22 cellular contexts compared by ENCODE assay signal in genomic region chr4:8130346-8131066, GRCh38. TPM values are rescaled to one million over a fixed set of nuclear protein-coding genes. Genes with fewer than 3 reads are reported as not detected.
DNase-seq lines count a peak whose midpoint lies in the region; ATAC-seq, FAIRE-seq and TF ChIP-seq lines count a peak whose summit lies in the region.
"Had no signal": no experiment of that assay in that cellular context is flagged by ENCODE, and none has a peak within 500 bp of the region (broad histone marks: within the 10 kb centered on the region; RNA-seq: fewer than 3 reads in every experiment).

No MANE protein-coding gene starts in this region.

- 91 to 94% methylated on average over 12 to 18 of the region's 18 CpGs for WGBS in endodermal cell (ENCODE audit: insufficient coverage in 1 of 2, insufficient read length in 1 of 2), 2 experiments
- WGBS in psoas muscle, 3 donors = 66 to 83% (median 68%) methylated on average over 17 to 18 of the region's 18 CpGs
- WGBS in HepG2 (ENCODE audit: low lambda C conversion rate) = 31% methylated on average over 11 of the region's 18 CpGs
- 82% methylated on average over 18 of the region's 18 CpGs for WGBS in hepatocyte (ENCODE audit: low lambda C conversion rate, missing lambda C conversion rate)

- no peak for DNase-seq in GM23338 (ENCODE audit: low spot score)
- DNase-seq in endodermal cell = no peak
- peak in 1 of 2 donors; percentile 62 for DNase-seq in psoas muscle
- DNase-seq in posterior vena cava (ENCODE audit: low spot score) = no peak
- no peak for DNase-seq in HepG2 (ENCODE audit: low spot score)
- no peak for DNase-seq in activated CD4-positive, alpha-beta memory T cell treated with anti-CD3 and anti-CD28 coated beads for 36 hours
- DNase-seq in hepatocyte (ENCODE audit: low spot score) = no peak
- DNase-seq: CD4-positive, CD25-positive, alpha-beta regulatory T cell; Karpas-422; MV-4-11; NCI-H1105 treated with DMSO at 0.1 percent for 48 hours; NCI-H2171; NCI-H345; NCI-H524; NCI-H774; OCI-M1 had no signal

- no peaks in the 10 kb centered on the region for H3K9me3 Mint-ChIP-seq in GM23338
- no peaks in the 10 kb centered on the region for H3K9me3 Mint-ChIP-seq in endodermal cell
- H3K9me3 Mint-ChIP-seq in activated CD4-positive, alpha-beta memory T cell treated with anti-CD3 and anti-CD28 coated beads for 36 hours = no peaks in the 10 kb centered on the region
- H3K9me3 Mint-ChIP-seq: CD4-positive, CD25-positive, alpha-beta regulatory T cell had no signal

- H3K9ac ChIP-seq in BLaER1 (peak overlapping the region; percentile 66), endodermal cell (ENCODE audit: extremely low read depth, low read length, poor library complexity, severe bottlenecking) (no peak overlapping the region), HepG2 (ENCODE audit: insufficient read depth, low read depth, low read length) (no peak overlapping the region)

- BruUV-seq in HepG2 (replicated peaks; lab: Mats Ljungman, UMichigan) = no TSS peak

- peak overlapping the region; percentile 22; the same call in 1 of the 2 replicates for H3K4me3 ChIP-seq in BLaER1
- no peak overlapping the region for H3K4me3 ChIP-seq in GM23338
- H3K4me3 ChIP-seq in endodermal cell (ENCODE audit: low read length) = no peak overlapping the region
- H3K4me3 ChIP-seq in psoas muscle = no peak overlapping the region
- H3K4me3 ChIP-seq in HepG2 (replicated peaks in 1 of 3; ENCODE audit: insufficient read depth in 1 of 3, low read depth in 2 of 3, low read length in 3 of 3) = no peak overlapping the region
- H3K4me3 ChIP-seq in hepatocyte = no peak overlapping the region
- H3K4me3 ChIP-seq: SJSA1 had no signal

- H3K27me3 ChIP-seq in BLaER1 (no peaks in the 10 kb centered on the region; the same call in 1 of the 2 replicates), GM23338 (ENCODE audit: insufficient read depth) (no peaks in the 10 kb centered on the region), endodermal cell (ENCODE audit: control insufficient read depth, insufficient read depth, low read length, poor library complexity, severe bottlenecking) (no peaks in the 10 kb centered on the region), psoas muscle (ENCODE audit: insufficient read depth in 3 of 3, low read length in 2 of 3) (no peaks in the 10 kb centered on the region), HepG2 (ENCODE audit: control insufficient read depth in 1 of 2, insufficient read depth in 2 of 2, low read length in 2 of 2) (peaks cover 10 to 76% of the 10 kb centered on the region in 2 experiments; a peak in 4 of 5 replicates), hepatocyte (no peaks in the 10 kb centered on the region)

- H3K4me1 ChIP-seq in BLaER1 (peaks cover 100% of the 10 kb centered on the region), GM23338 (ENCODE audit: insufficient read depth) (no peaks in the 10 kb centered on the region), endodermal cell (ENCODE audit: control insufficient read depth, insufficient read depth, low read length) (no peaks in the 10 kb centered on the region), psoas muscle (peaks cover 20% of the 10 kb centered on the region), HepG2 (ENCODE audit: insufficient read depth, low read length) (no peaks in the 10 kb centered on the region), hepatocyte (ENCODE audit: insufficient read depth) (no peaks in the 10 kb centered on the region)
- H3K4me1 ChIP-seq: SJSA1 had no signal

- H3K4me1 Mint-ChIP-seq in GM23338 (peaks cover 37% of the 10 kb centered on the region), endodermal cell (peaks cover 21% of the 10 kb centered on the region)
- no peaks in the 10 kb centered on the region for H3K4me1 Mint-ChIP-seq in activated CD4-positive, alpha-beta memory T cell treated with anti-CD3 and anti-CD28 coated beads for 36 hours (ENCODE audit: low read depth)

- H4K20me1 ChIP-seq in BLaER1 (no peaks in the 10 kb centered on the region), GM23338 (replicated peaks; ENCODE audit: insufficient read depth) (no peaks in the 10 kb centered on the region), HepG2 (ENCODE audit: insufficient read depth, low read length) (no peaks in the 10 kb centered on the region), hepatocyte (ENCODE audit: insufficient read depth, poor library complexity, severe bottlenecking) (no peaks in the 10 kb centered on the region)

- no peak for ATAC-seq in GM23338
- no peak for ATAC-seq in psoas muscle
- ATAC-seq in HepG2 = no peak

- no peaks in the 10 kb centered on the region for H3F3A ChIP-seq in GM23338 (replicated peaks; ENCODE audit: low read depth)

- H3K9me2 ChIP-seq in GM23338 (ENCODE audit: insufficient read depth) = no peaks in the 10 kb centered on the region
- H3K9me2 ChIP-seq in hepatocyte (replicated peaks; ENCODE audit: insufficient read depth) = no peaks in the 10 kb centered on the region

- H3K27me3 Mint-ChIP-seq in GM23338 (ENCODE audit: insufficient read depth, low read depth, poor library complexity) = peaks cover 7% of the 10 kb centered on the region
- no peaks in the 10 kb centered on the region for H3K27me3 Mint-ChIP-seq in endodermal cell (ENCODE audit: insufficient read depth)
- peaks cover 2% of the 10 kb centered on the region for H3K27me3 Mint-ChIP-seq in activated CD4-positive, alpha-beta memory T cell treated with anti-CD3 and anti-CD28 coated beads for 36 hours
- H3K27me3 Mint-ChIP-seq: CD4-positive, CD25-positive, alpha-beta regulatory T cell had no signal

- no peaks in the 10 kb centered on the region for H3K36me3 Mint-ChIP-seq in GM23338 (ENCODE audit: low read depth)
- H3K36me3 Mint-ChIP-seq in endodermal cell (ENCODE audit: low read depth) = no peaks in the 10 kb centered on the region
- no peaks in the 10 kb centered on the region for H3K36me3 Mint-ChIP-seq in activated CD4-positive, alpha-beta memory T cell treated with anti-CD3 and anti-CD28 coated beads for 36 hours

- POLR2A ChIA-PET in HepG2 (lab: Yijun Ruan, JAX) = no interaction called here
- POLR2A ChIA-PET in activated CD4-positive, alpha-beta memory T cell treated with anti-CD3 and anti-CD28 coated beads for 36 hours (lab: Charles Lee) = no interaction called here

- H3K4me3 Mint-ChIP-seq in GM23338 (no peak overlapping the region), endodermal cell (no peak overlapping the region)
- H3K4me3 Mint-ChIP-seq in activated CD4-positive, alpha-beta memory T cell treated with anti-CD3 and anti-CD28 coated beads for 36 hours = no peak overlapping the region
- H3K4me3 Mint-ChIP-seq: CD4-positive, CD25-positive, alpha-beta regulatory T cell had no signal

- intact Hi-C loops in psoas muscle (cut with DNase I) (no loop called here), posterior vena cava (cut with DNase I) (no loop called here), HepG2 (cut with micrococcal nuclease; ENCODE audit: unreplicated experiment) (no loop called here)
- intact Hi-C loops in activated CD4-positive, alpha-beta memory T cell treated with anti-CD3 and anti-CD28 coated beads for 36 hours (cut with micrococcal nuclease) = no loop called here

- H3K27ac ChIP-seq in BLaER1 = peak overlapping the region; percentile 83
- H3K27ac ChIP-seq in GM23338 (ENCODE audit: low read depth) = no peak overlapping the region
- no peak overlapping the region for H3K27ac ChIP-seq in endodermal cell (ENCODE audit: low read depth, low read length)
- peak overlapping the region; percentile 48 for H3K27ac ChIP-seq in psoas muscle
- no peak overlapping the region for H3K27ac ChIP-seq in HepG2 (ENCODE audit: extremely low read length, insufficient read depth, low read length)
- no peak overlapping the region for H3K27ac ChIP-seq in hepatocyte
- H3K27ac ChIP-seq: SJSA1 had no signal

- TF ChIP-seq CTCF in GM23338 (conservative IDR thresholded peaks at IDR 0.05; ENCODE audit: low read depth in 2 of 2) = no peak
- TF ChIP-seq CTCF in endodermal cell (conservative IDR thresholded peaks at IDR 0.05) = no peak
- TF ChIP-seq CTCF in psoas muscle (IDR thresholded peaks at IDR 0.05) = no peak
- TF ChIP-seq CTCF in HepG2 (CRISPR knock-in tag; IDR thresholded peaks at IDR 0.05) = no peak
- no peak for TF ChIP-seq CTCF in hepatocyte (IDR thresholded peaks at IDR 0.05; ENCODE audit: poor library complexity)

- TF ChIP-seq POLR2A in HepG2 (IDR thresholded peaks at IDR 0.05; ENCODE audit: insufficient read depth in 1 of 2, low read depth in 2 of 2, low read length in 2 of 2) = no peak

- H3K4me2 ChIP-seq in BLaER1 = peak overlapping the region; percentile 88
- no peak overlapping the region for H3K4me2 ChIP-seq in GM23338
- no peak overlapping the region for H3K4me2 ChIP-seq in HepG2 (ENCODE audit: low read depth, low read length)
- no peak overlapping the region for H3K4me2 ChIP-seq in hepatocyte

- no peak for TF ChIP-seq RAD21 in HepG2 (CRISPR knock-in tag; IDR thresholded peaks at IDR 0.05)

- no peak overlapping the region for H2AFZ ChIP-seq in GM23338
- no peak overlapping the region for H2AFZ ChIP-seq in HepG2 (ENCODE audit: low read length)
- no peak overlapping the region for H2AFZ ChIP-seq in hepatocyte

- H3K36me3 ChIP-seq in BLaER1 (no peaks in the 10 kb centered on the region), GM23338 (ENCODE audit: insufficient read depth) (no peaks in the 10 kb centered on the region), endodermal cell (ENCODE audit: control insufficient read depth, insufficient read depth, low read length) (no peaks in the 10 kb centered on the region), psoas muscle (ENCODE audit: insufficient read depth in 1 of 2, low read depth in 1 of 2) (peaks cover 0 to 3% of the 10 kb centered on the region in 2 donors), HepG2 (replicated peaks in 1 of 2; ENCODE audit: control insufficient read depth in 1 of 2, insufficient read depth in 2 of 2, low read length in 2 of 2) (no peaks in the 10 kb centered on the region), hepatocyte (replicated peaks; ENCODE audit: insufficient read depth, low read depth) (no peaks in the 10 kb centered on the region)
- H3K36me3 ChIP-seq: SJSA1 had no signal

- CTCF ChIA-PET in HepG2 (lab: Yijun Ruan, JAX; ENCODE audit: low intra/inter-chr PET ratio, low total read pairs) = no interaction called here
- CTCF ChIA-PET in activated CD4-positive, alpha-beta memory T cell treated with anti-CD3 and anti-CD28 coated beads for 36 hours (lab: Charles Lee) = no interaction called here

- no peak for TF ChIP-seq EP300 in HepG2 (IDR thresholded peaks at IDR 0.05; ENCODE audit: low read depth in 2 of 2, low read length in 2 of 2)
- no peak for TF ChIP-seq EP300 in HepG2 (CRISPR knock-in tag; IDR thresholded peaks at IDR 0.05; ENCODE audit: borderline replicate concordance)

- in situ Hi-C loops in HepG2 (cut with HindIII; ENCODE audit: extremely low pct_ligation_motif_present, low pct_unique_long_range_greater_than_20kb) = no loop called here

- no peak for FAIRE-seq in HepG2 (lab: Jason Lieb, UNC)
- FAIRE-seq: A204.1, H1, RCC 7860 had no signal

- H3K79me2 ChIP-seq in GM23338 (replicated peaks; ENCODE audit: insufficient read depth) = no peaks in the 10 kb centered on the region
- H3K79me2 ChIP-seq in HepG2 (ENCODE audit: insufficient read depth, low read length) = no peaks in the 10 kb centered on the region
- H3K79me2 ChIP-seq in hepatocyte = no peaks in the 10 kb centered on the region

- H3K9me3 ChIP-seq in BLaER1 (no peaks in the 10 kb centered on the region; the same call in 1 of the 2 replicates), endodermal cell (ENCODE audit: control insufficient read depth, low read length) (no peaks in the 10 kb centered on the region), psoas muscle (no peaks in the 10 kb centered on the region), HepG2 (ENCODE audit: low read length) (no peaks in the 10 kb centered on the region), hepatocyte (ENCODE audit: low read depth) (no peaks in the 10 kb centered on the region)
- H3K9me3 ChIP-seq: SJSA1 had no signal

- H3K27ac Mint-ChIP-seq in GM23338 (peak overlapping the region; percentile 28; the same call in 1 of the 2 replicates), endodermal cell (peak overlapping the region; percentile 79)
- no peak overlapping the region for H3K27ac Mint-ChIP-seq in activated CD4-positive, alpha-beta memory T cell treated with anti-CD3 and anti-CD28 coated beads for 36 hours
- H3K27ac Mint-ChIP-seq: CD4-positive, CD25-positive, alpha-beta regulatory T cell had no signal

RNA-seq across cellular contexts. Expression of gene ABLIM2, which starts 28.1 kb away (rescaled TPM):
- 1.0 and 4.3 TPM in 2 replicates for total RNA-seq in GM23338 (2014; rRNA removed; shearing (Covaris generic))
- 0.78 and 1.5 TPM in 2 replicates for polyA plus RNA-seq in GM23338 (2016; fragmentation: Nextera tagmentation; extraction: Ambion mirVana)
- total RNA-seq in endodermal cell = 1 to 10 TPM in 1 of 2 donors, under 1 TPM in 1; 0.35 to 1.6 TPM
- 1.4 TPM for polyA plus RNA-seq in endodermal cell (2013, experiment 1 of 2)
- 2.5 TPM for polyA plus RNA-seq in endodermal cell (2013, experiment 2 of 2)
- 100 to 1,000 TPM; 127 to 956 (median 461) TPM for total RNA-seq in psoas muscle
- 100 to 1,000 TPM in 2 of 3 donors, 10 to 100 TPM in 1; 82.2 to 295 (median 123) TPM for polyA plus RNA-seq in psoas muscle
- 10 to 100 TPM; 11.7 to 23.8 TPM for total RNA-seq in posterior vena cava
- total RNA-seq in HepG2 (2016; rRNA removed; fragmentation: Illumina TruSeq; extraction: Trizol) = 0.18 and 0.20 TPM in 2 replicates
- total RNA-seq in HepG2 (2016; cell fraction: cytosol; rRNA removed; fragmentation: Illumina TruSeq; extraction: Trizol; ENCODE audit: low read depth) = not detected in 2 replicates
- not detected in 2 replicates for total RNA-seq in HepG2 (2016; cell fraction: insoluble cytoplasmic fraction; rRNA removed; fragmentation: Illumina TruSeq; extraction: Trizol)
- not detected in 2 replicates for total RNA-seq in HepG2 (2016; cell fraction: membrane; rRNA removed; fragmentation: Illumina TruSeq; extraction: Trizol)
- not detected in 2 replicates for total RNA-seq in HepG2 (2016; cell fraction: nucleus; rRNA removed; fragmentation: Illumina TruSeq; extraction: Trizol)
- 0.37 and 0.42 TPM in 2 replicates for polyA plus RNA-seq in HepG2 (2011; rRNA removed)
- polyA plus RNA-seq in HepG2 (2011; cell fraction: cytosol; rRNA removed) = 0.35 and 0.46 TPM in 2 replicates
- polyA plus RNA-seq in HepG2 (2011; cell fraction: nucleus; rRNA removed) = 0.33 and 0.34 TPM in 2 replicates
- polyA plus RNA-seq in HepG2 (2012) = 0.15 and 0.24 TPM in 2 replicates
- polyA plus RNA-seq in HepG2 (2016; cell fraction: cytosol; fragmentation: Illumina TruSeq; extraction: Trizol; ENCODE audit: low read depth) = not detected in 2 replicates
- not detected in 2 replicates for polyA plus RNA-seq in HepG2 (2016; cell fraction: insoluble cytoplasmic fraction; fragmentation: Illumina TruSeq; extraction: Trizol; ENCODE audit: low read depth)
- 0.11 TPM in 1 of 2 replicates, not detected in the other for polyA plus RNA-seq in HepG2 (2016; cell fraction: membrane; fragmentation: Illumina TruSeq; extraction: Trizol; ENCODE audit: low read depth)
- polyA plus RNA-seq in HepG2 (2016; cell fraction: nucleus; fragmentation: Illumina TruSeq; extraction: Trizol; ENCODE audit: insufficient read depth, low read depth) = not detected in 2 replicates
- polyA minus RNA-seq in HepG2 (2011; rRNA and poly(A)+ RNA removed; ENCODE audit: low replicate concordance) = 2.2 and 7.6 TPM in 2 replicates
- 0.49 TPM in 1 of 2 replicates, not detected in the other for polyA minus RNA-seq in HepG2 (2011; cell fraction: cytosol; rRNA and poly(A)+ RNA removed)
- polyA minus RNA-seq in HepG2 (2011; cell fraction: nucleus; rRNA and poly(A)+ RNA removed) = 0.12 and 0.52 TPM in 2 replicates
- total RNA-seq in activated CD4-positive, alpha-beta memory T cell treated with anti-CD3 and anti-CD28 coated beads for 36 hours = under 1 TPM; 0.55 to 0.63 TPM
- 0.68 and 1.7 TPM in 2 replicates for total RNA-seq in hepatocyte
- 2.0 and 3.3 TPM in 2 replicates for polyA plus RNA-seq in hepatocyte
- total RNA-seq: M059J had no signal

Comparison
In these comparisons a context has a peak if more than half of its experiments do, and no peak if none do; other contexts are left out.
1. H3K27ac ChIP-seq: peak in BLaER1 (single experiment) and psoas muscle (single experiment); none in GM23338 (single experiment), endodermal cell (single experiment), HepG2 (single experiment) and hepatocyte (single experiment).
2. RNA of gene ABLIM2, which starts 28.1 kb away (total RNA-seq): 127 to 956 TPM in psoas muscle; 11.7 to 23.8 TPM in posterior vena cava, 1.0 to 4.3 TPM in GM23338, 0.68 to 1.7 TPM in hepatocyte, 0.35 to 1.6 TPM in endodermal cell, 0.55 to 0.63 TPM in activated CD4-positive, alpha-beta memory T cell treated with anti-CD3 and anti-CD28 coated beads for 36 hours and 0.18 to 0.20 TPM in HepG2; every median in the first group is over 4 times any median in the second.